ENCODE assay signal across 12 cellular contexts in genomic region chr7:32881074-32881982, GRCh38. TPM values are rescaled to one million over a fixed set of nuclear protein-coding genes. Genes with fewer than 3 reads are reported as not detected.
DNase-seq lines count a peak whose midpoint lies in the region; TF ChIP-seq lines count a peak whose summit lies in the region.
"Had no signal": no experiment of that assay in that cellular context is flagged by ENCODE, and none has a peak within 500 bp of the region (broad histone marks: within the 10 kb centered on the region; RNA-seq: fewer than 3 reads in every experiment).

No MANE protein-coding gene starts in this region.

- peaks cover 58% of the 10 kb centered on the region for H3K4me1 Mint-ChIP-seq in activated naive CD4-positive, alpha-beta T cell treated with anti-CD3 and anti-CD28 coated beads for 36 hours (ENCODE audit: low read depth)

- no peak for DNase-seq in activated naive CD4-positive, alpha-beta T cell treated with anti-CD3 and anti-CD28 coated beads for 36 hours
- no peak for DNase-seq in activated naive CD4-positive, alpha-beta T cell treated with Interleukin-2 at 50 U/mL for 16 hours
- DNase-seq in NB4 (ENCODE audit: low read depth) (peak; percentile 25), fibroblast of gingiva (ENCODE audit: low read depth) (peak; percentile 19), renal cortical epithelial cell (ENCODE audit: low read depth) (peak; percentile 34), HT-29 (ENCODE audit: low spot score) (no peak), inferior parietal cortex (ENCODE audit: extremely low spot score) (no peak)
- DNase-seq in activated effector memory CD4-positive, alpha-beta T cell treated with anti-CD3 and anti-CD28 coated beads, Interleukin-2, amount 50 U/mL, for 16 hours = no peak
- DNase-seq: AML-193, GOT3, kidney glomerular epithelial cell, NCI-H2029 treated with DMSO at 0.1 percent for 48 hours had no signal

- peak overlapping the region; percentile 34 for H3K27ac Mint-ChIP-seq in activated naive CD4-positive, alpha-beta T cell treated with anti-CD3 and anti-CD28 coated beads for 36 hours

- no peaks in the 10 kb centered on the region for H3K27me3 Mint-ChIP-seq in activated naive CD4-positive, alpha-beta T cell treated with anti-CD3 and anti-CD28 coated beads for 36 hours (ENCODE audit: low read depth)

- H3K4me3 Mint-ChIP-seq in activated naive CD4-positive, alpha-beta T cell treated with anti-CD3 and anti-CD28 coated beads for 36 hours = no peak overlapping the region

- no peaks in the 10 kb centered on the region for H3K9me3 Mint-ChIP-seq in activated naive CD4-positive, alpha-beta T cell treated with anti-CD3 and anti-CD28 coated beads for 36 hours

- no peak for TF ChIP-seq POLR2A in NB4 (IDR thresholded peaks at IDR 0.05; ENCODE audit: extremely low read depth, insufficient read length)

- intact Hi-C loops in activated naive CD4-positive, alpha-beta T cell treated with anti-CD3 and anti-CD28 coated beads for 36 hours (cut with micrococcal nuclease) = no loop called here

- CTCF ChIA-PET in activated naive CD4-positive, alpha-beta T cell treated with anti-CD3 and anti-CD28 coated beads for 36 hours (lab: Charles Lee) = interaction anchor here (0.7 kb wide), 1 partner anchor 124 kb away, joined by 3 read pairs; no protein-coding TSS in a partner anchor

- H3K36me3 Mint-ChIP-seq in activated naive CD4-positive, alpha-beta T cell treated with anti-CD3 and anti-CD28 coated beads for 36 hours (ENCODE audit: low read depth) = peaks cover 14% of the 10 kb centered on the region

- H3K4me3 ChIP-seq in NB4 (ENCODE audit: low read depth, low read length) = no peak overlapping the region

- no peak for TF ChIP-seq CTCF in NB4 (IDR thresholded peaks at IDR 0.05; ENCODE audit: low read depth, low read length)

RNA-seq across cellular contexts. Expression of gene KBTBD2, which starts 10.2 kb away (rescaled TPM):
- total RNA-seq in activated naive CD4-positive, alpha-beta T cell treated with anti-CD3 and anti-CD28 coated beads for 36 hours = 10 to 100 TPM; 30.6 to 32.2 TPM
- 52.5 and 76.1 TPM in 2 replicates for total RNA-seq in renal cortical epithelial cell
- 29.1 and 36.1 TPM in 2 replicates for total RNA-seq in HT-29 (2014; rRNA removed; shearing (Covaris generic))

Comparison
In these comparisons a context has a peak if more than half of its experiments do, and no peak if none do; other contexts are left out.
1. DNase-seq: peak in NB4 (single experiment), fibroblast of gingiva (single experiment) and renal cortical epithelial cell (single experiment); none in activated naive CD4-positive, alpha-beta T cell treated with anti-CD3 and anti-CD28 coated beads for 36 hours (single experiment), activated naive CD4-positive, alpha-beta T cell treated with Interleukin-2 at 50 U/mL for 16 hours (single experiment), HT-29 (single experiment), inferior parietal cortex (single experiment) and activated effector memory CD4-positive, alpha-beta T cell treated with anti-CD3 and anti-CD28 coated beads, Interleukin-2, amount 50 U/mL, for 16 hours (single experiment).